ENCODE assay signal across 1 cellular context in genomic region chr6:105992315-105992961, GRCh38.
TF ChIP-seq lines count a peak whose summit lies in the region.

No MANE protein-coding gene starts in this region.

TF ChIP-seq in HepG2, 621 proteins besides CTCF, POLR2A, EP300 and RAD21 (continued from another document and continues in another):
- TF ChIP-seq, protein P1, sequence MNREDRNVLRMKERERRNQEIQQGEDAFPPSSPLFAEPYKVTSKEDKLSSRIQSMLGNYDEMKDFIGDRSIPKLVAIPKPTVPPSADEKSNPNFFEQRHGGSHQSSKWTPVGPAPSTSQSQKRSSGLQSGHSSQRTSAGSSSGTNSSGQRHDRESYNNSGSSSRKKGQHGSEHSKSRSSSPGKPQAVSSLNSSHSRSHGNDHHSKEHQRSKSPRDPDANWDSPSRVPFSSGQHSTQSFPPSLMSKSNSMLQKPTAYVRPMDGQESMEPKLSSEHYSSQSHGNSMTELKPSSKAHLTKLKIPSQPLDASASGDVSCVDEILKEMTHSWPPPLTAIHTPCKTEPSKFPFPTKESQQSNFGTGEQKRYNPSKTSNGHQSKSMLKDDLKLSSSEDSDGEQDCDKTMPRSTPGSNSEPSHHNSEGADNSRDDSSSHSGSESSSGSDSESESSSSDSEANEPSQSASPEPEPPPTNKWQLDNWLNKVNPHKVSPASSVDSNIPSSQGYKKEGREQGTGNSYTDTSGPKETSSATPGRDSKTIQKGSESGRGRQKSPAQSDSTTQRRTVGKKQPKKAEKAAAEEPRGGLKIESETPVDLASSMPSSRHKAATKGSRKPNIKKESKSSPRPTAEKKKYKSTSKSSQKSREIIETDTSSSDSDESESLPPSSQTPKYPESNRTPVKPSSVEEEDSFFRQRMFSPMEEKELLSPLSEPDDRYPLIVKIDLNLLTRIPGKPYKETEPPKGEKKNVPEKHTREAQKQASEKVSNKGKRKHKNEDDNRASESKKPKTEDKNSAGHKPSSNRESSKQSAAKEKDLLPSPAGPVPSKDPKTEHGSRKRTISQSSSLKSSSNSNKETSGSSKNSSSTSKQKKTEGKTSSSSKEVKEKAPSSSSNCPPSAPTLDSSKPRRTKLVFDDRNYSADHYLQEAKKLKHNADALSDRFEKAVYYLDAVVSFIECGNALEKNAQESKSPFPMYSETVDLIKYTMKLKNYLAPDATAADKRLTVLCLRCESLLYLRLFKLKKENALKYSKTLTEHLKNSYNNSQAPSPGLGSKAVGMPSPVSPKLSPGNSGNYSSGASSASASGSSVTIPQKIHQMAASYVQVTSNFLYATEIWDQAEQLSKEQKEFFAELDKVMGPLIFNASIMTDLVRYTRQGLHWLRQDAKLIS (CRISPR knock-in tag; IDR thresholded peaks at IDR 0.05), result no peak
- TF ChIP-seq TMF1 (CRISPR knock-in tag; IDR thresholded peaks at IDR 0.05; ENCODE audit: low read depth), result peak; percentile 72; the same call in 1 of the 2 replicates
- no peak for TF ChIP-seq MAFK (conservative IDR thresholded peaks at IDR 0.05 in 1 of 2, IDR thresholded peaks at IDR 0.05 in 1 of 2; ENCODE audit: low read length in 2 of 2)
- peak; percentile 68 for TF ChIP-seq PHF8 (CRISPR knock-in tag; IDR thresholded peaks at IDR 0.05)
- TF ChIP-seq ZNF720 (CRISPR knock-in tag; IDR thresholded peaks at IDR 0.05), result no peak
- TF ChIP-seq, protein P2, sequence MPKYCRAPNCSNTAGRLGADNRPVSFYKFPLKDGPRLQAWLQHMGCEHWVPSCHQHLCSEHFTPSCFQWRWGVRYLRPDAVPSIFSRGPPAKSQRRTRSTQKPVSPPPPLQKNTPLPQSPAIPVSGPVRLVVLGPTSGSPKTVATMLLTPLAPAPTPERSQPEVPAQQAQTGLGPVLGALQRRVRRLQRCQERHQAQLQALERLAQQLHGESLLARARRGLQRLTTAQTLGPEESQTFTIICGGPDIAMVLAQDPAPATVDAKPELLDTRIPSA (CRISPR knock-in tag; IDR thresholded peaks at IDR 0.05; ENCODE audit: borderline replicate concordance), result no peak
- TF ChIP-seq JDP2 (CRISPR knock-in tag; IDR thresholded peaks at IDR 0.05; ENCODE audit: borderline replicate concordance), result no peak
- TF ChIP-seq ZNF773 (CRISPR knock-in tag; IDR thresholded peaks at IDR 0.05; ENCODE audit: borderline replicate concordance), result no peak
- TF ChIP-seq ZNF672 (CRISPR knock-in tag; IDR thresholded peaks at IDR 0.05), result peak; percentile 58; the same call in 1 of the 2 replicates
- TF ChIP-seq ZNF7 (CRISPR knock-in tag; IDR thresholded peaks at IDR 0.05), result no peak
- TF ChIP-seq ADNP (CRISPR knock-in tag; IDR thresholded peaks at IDR 0.05), result no peak
- no peak for TF ChIP-seq ZNF512B (CRISPR knock-in tag; IDR thresholded peaks at IDR 0.05; ENCODE audit: borderline replicate concordance)
- TF ChIP-seq ESRRA (CRISPR knock-in tag; IDR thresholded peaks at IDR 0.05; ENCODE audit: low read depth), result no peak
- no peak for TF ChIP-seq CHD2 (IDR thresholded peaks at IDR 0.05; ENCODE audit: low read depth, low read length)
- TF ChIP-seq CBX5 (CRISPR knock-in tag; IDR thresholded peaks at IDR 0.05; ENCODE audit: borderline replicate concordance), result peak; percentile 56; the same call in 1 of the 2 replicates
- no peak for TF ChIP-seq SRSF4 (IDR thresholded peaks at IDR 0.05; ENCODE audit: low read depth, low read length, poor library complexity, severe bottlenecking)
- TF ChIP-seq NAIF1 (CRISPR knock-in tag; IDR thresholded peaks at IDR 0.05; ENCODE audit: borderline replicate concordance), result no peak
- TF ChIP-seq KLF15 (CRISPR knock-in tag; IDR thresholded peaks at IDR 0.05; ENCODE audit: borderline replicate concordance), result no peak
- peak; percentile 86 for TF ChIP-seq CBX1 (IDR thresholded peaks at IDR 0.05; ENCODE audit: low read depth)
- TF ChIP-seq ZBTB2 (CRISPR knock-in tag; IDR thresholded peaks at IDR 0.05; ENCODE audit: low read depth), result no peak
- no peak for TF ChIP-seq LBX2 (CRISPR knock-in tag; IDR thresholded peaks at IDR 0.05; ENCODE audit: borderline replicate concordance)
- TF ChIP-seq TCF12 (IDR thresholded peaks at IDR 0.05), result no peak
- no peak for TF ChIP-seq TCF12 (CRISPR knock-in tag; IDR thresholded peaks at IDR 0.05)
- no peak for TF ChIP-seq SAFB2 (CRISPR knock-in tag; IDR thresholded peaks at IDR 0.05; ENCODE audit: borderline replicate concordance, low read depth)
- no peak for TF ChIP-seq MNT (IDR thresholded peaks at IDR 0.05)
- no peak for TF ChIP-seq MTF1 (CRISPR knock-in tag; IDR thresholded peaks at IDR 0.05)
- TF ChIP-seq, protein P3, sequence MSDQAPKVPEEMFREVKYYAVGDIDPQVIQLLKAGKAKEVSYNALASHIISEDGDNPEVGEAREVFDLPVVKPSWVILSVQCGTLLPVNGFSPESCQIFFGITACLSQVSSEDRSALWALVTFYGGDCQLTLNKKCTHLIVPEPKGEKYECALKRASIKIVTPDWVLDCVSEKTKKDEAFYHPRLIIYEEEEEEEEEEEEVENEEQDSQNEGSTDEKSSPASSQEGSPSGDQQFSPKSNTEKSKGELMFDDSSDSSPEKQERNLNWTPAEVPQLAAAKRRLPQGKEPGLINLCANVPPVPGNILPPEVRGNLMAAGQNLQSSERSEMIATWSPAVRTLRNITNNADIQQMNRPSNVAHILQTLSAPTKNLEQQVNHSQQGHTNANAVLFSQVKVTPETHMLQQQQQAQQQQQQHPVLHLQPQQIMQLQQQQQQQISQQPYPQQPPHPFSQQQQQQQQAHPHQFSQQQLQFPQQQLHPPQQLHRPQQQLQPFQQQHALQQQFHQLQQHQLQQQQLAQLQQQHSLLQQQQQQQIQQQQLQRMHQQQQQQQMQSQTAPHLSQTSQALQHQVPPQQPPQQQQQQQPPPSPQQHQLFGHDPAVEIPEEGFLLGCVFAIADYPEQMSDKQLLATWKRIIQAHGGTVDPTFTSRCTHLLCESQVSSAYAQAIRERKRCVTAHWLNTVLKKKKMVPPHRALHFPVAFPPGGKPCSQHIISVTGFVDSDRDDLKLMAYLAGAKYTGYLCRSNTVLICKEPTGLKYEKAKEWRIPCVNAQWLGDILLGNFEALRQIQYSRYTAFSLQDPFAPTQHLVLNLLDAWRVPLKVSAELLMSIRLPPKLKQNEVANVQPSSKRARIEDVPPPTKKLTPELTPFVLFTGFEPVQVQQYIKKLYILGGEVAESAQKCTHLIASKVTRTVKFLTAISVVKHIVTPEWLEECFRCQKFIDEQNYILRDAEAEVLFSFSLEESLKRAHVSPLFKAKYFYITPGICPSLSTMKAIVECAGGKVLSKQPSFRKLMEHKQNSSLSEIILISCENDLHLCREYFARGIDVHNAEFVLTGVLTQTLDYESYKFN (CRISPR knock-in tag; conservative IDR thresholded peaks at IDR 0.05), result no peak
- TF ChIP-seq, protein P4, sequence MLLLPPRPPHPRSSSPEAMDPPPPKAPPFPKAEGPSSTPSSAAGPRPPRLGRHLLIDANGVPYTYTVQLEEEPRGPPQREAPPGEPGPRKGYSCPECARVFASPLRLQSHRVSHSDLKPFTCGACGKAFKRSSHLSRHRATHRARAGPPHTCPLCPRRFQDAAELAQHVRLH (CRISPR knock-in tag; IDR thresholded peaks at IDR 0.05; ENCODE audit: borderline replicate concordance, low read depth), result no peak
- TF ChIP-seq GATA4 (IDR thresholded peaks at IDR 0.05; ENCODE audit: borderline replicate concordance, low read depth), result no peak
- TF ChIP-seq ZNF687 (CRISPR knock-in tag; IDR thresholded peaks at IDR 0.05), result peak; percentile 88
- peak; percentile 91 for TF ChIP-seq USF2 (IDR thresholded peaks at IDR 0.05; ENCODE audit: low read depth, low read length)
- peak; percentile 96; the same call in 1 of the 2 replicates for TF ChIP-seq USF2 (CRISPR knock-in tag; IDR thresholded peaks at IDR 0.05; ENCODE audit: borderline replicate concordance)
- TF ChIP-seq MIXL1 (CRISPR knock-in tag; IDR thresholded peaks at IDR 0.05), result no peak
- no peak for TF ChIP-seq ZNF740 (CRISPR knock-in tag; IDR thresholded peaks at IDR 0.05)
- TF ChIP-seq DMAP1 (CRISPR knock-in tag; IDR thresholded peaks at IDR 0.05), result no peak
- no peak for TF ChIP-seq LCORL (IDR thresholded peaks at IDR 0.05)
- no peak; the same call in 1 of the 2 replicates for TF ChIP-seq LCORL (CRISPR knock-in tag; IDR thresholded peaks at IDR 0.05)
- peak; percentile 75 for TF ChIP-seq NFYC (CRISPR knock-in tag; IDR thresholded peaks at IDR 0.05)
- TF ChIP-seq ATF7-NPFF (CRISPR knock-in tag; IDR thresholded peaks at IDR 0.05; ENCODE audit: low read depth), result no peak
- no peak for TF ChIP-seq ZNF224 (CRISPR knock-in tag; IDR thresholded peaks at IDR 0.05)
